In genomic region chr20:15045246-15045645, GRCh38 we compare ENCODE assay signal across 21 cellular contexts.
A peak's percentile ranks its signal among the peaks of the same experiment; 100 is the strongest.
DNase-seq lines count a peak whose midpoint lies in the region; ATAC-seq and TF ChIP-seq lines count a peak whose summit lies in the region.
"Had no signal": no experiment of that assay in that cellular context is flagged by ENCODE, and none has a peak within 500 bp of the region (broad histone marks: within the 10 kb centered on the region; RNA-seq: fewer than 3 reads in every experiment).

No MANE protein-coding gene starts in this region.

- no peak overlapping the region for H2AK5ac ChIP-seq in mesendoderm (ENCODE audit: low read length)

- intact Hi-C loops in testis (cut with DNase I; ENCODE audit: low total_unique reads): no loop called here

- no peak overlapping the region for H3K4me2 ChIP-seq in mesendoderm (ENCODE audit: low read length)

- H3K27ac ChIP-seq in RWPE2 (ENCODE audit: poor library complexity, severe bottlenecking) (peak overlapping the region; percentile 12), mesendoderm (ENCODE audit: low read depth, low read length) (no peak overlapping the region), testis (peak overlapping the region in 1 of 2 donors; percentile 8)
- H3K27ac ChIP-seq: SJSA1 had no signal

- H3K27me3 ChIP-seq in RWPE2 (ENCODE audit: insufficient read depth, poor library complexity, severe bottlenecking): no peaks in the 10 kb centered on the region
- H3K27me3 ChIP-seq in mesendoderm (ENCODE audit: insufficient read depth, low read length, poor library complexity): no peaks in the 10 kb centered on the region
- H3K27me3 ChIP-seq in testis: no peaks in the 10 kb centered on the region
- H3K27me3 ChIP-seq: BLaER1 treated with 17β-estradiol and CSF1 and Interleukin-3, amounts not matched to agents 10 nM and 100 nM; SJSA1 had no signal

- no peak overlapping the region for H3K23ac ChIP-seq in mesendoderm (ENCODE audit: low read length)

- H3K4ac ChIP-seq in mesendoderm (ENCODE audit: low read depth, low read length): no peak overlapping the region

- H2BK120ac ChIP-seq in mesendoderm (ENCODE audit: low read depth, low read length): no peak overlapping the region

- H3K4me3 ChIP-seq in RWPE2 (ENCODE audit: severe bottlenecking) (no peak overlapping the region), fibroblast of pulmonary artery (replicated peaks; ENCODE audit: low read depth, low read length) (no peak overlapping the region), mesendoderm (ENCODE audit: low read length) (no peak overlapping the region), testis (no peak overlapping the region)
- H3K4me3 ChIP-seq: BLaER1 treated with 17β-estradiol and CSF1 and Interleukin-3, amounts not matched to agents 10 nM and 100 nM; SJSA1 had no signal

- no peak overlapping the region for H4K5ac ChIP-seq in mesendoderm (ENCODE audit: low read length)

- no peak for TF ChIP-seq CTCF in RWPE2 (IDR thresholded peaks at IDR 0.05; ENCODE audit: poor library complexity, severe bottlenecking)
- TF ChIP-seq CTCF in fibroblast of pulmonary artery (IDR thresholded peaks at IDR 0.05; ENCODE audit: low read length, missing control alignments): no peak
- no peak for TF ChIP-seq CTCF in testis (IDR thresholded peaks at IDR 0.05)

- peaks cover 13% of the 10 kb centered on the region for H3K4me1 ChIP-seq in RWPE2 (ENCODE audit: insufficient read depth, poor library complexity, severe bottlenecking)
- H3K4me1 ChIP-seq in mesendoderm (ENCODE audit: control insufficient read depth, low read depth, low read length): no peaks in the 10 kb centered on the region
- H3K4me1 ChIP-seq in testis: no peaks in the 10 kb centered on the region
- H3K4me1 ChIP-seq: SJSA1 had no signal

- no CpG with 5 or more reads among the region's 4 CpGs for WGBS in mesendoderm (ENCODE audit: extremely low coverage, insufficient coverage, low lambda C conversion rate)
- WGBS in testis, 2 donors: 34 to 40% methylated on average over 4 of the region's 4 CpGs

- TF ChIP-seq POLR2A in testis (IDR thresholded peaks at IDR 0.05): no peak

- H3K18ac ChIP-seq in mesendoderm (ENCODE audit: low read length): no peak overlapping the region

- no peak overlapping the region for H3K56ac ChIP-seq in mesendoderm (ENCODE audit: low read length)

- no peaks in the 10 kb centered on the region for H3K9me3 ChIP-seq in RWPE2 (ENCODE audit: severe bottlenecking)
- H3K9me3 ChIP-seq in testis: no peaks in the 10 kb centered on the region

- peak overlapping the region; percentile 56 for H4K8ac ChIP-seq in mesendoderm (ENCODE audit: low read depth, low read length)

- H2BK15ac ChIP-seq in mesendoderm (replicated peaks; ENCODE audit: low read depth): no peak overlapping the region

- ATAC-seq in RWPE2 (ENCODE audit: low read depth) (peak; percentile 95), HG03442 (IDR thresholded peaks at IDR 0.05; ENCODE audit: unreplicated experiment) (no peak)
- ATAC-seq: activated CD4-positive, alpha-beta T cell treated with anti-CD3 and anti-CD28 coated beads for 36 hours; effector memory CD8-positive, alpha-beta T cell had no signal

- H3K9ac ChIP-seq in mesendoderm (ENCODE audit: low read length): no peak overlapping the region
- H3K9ac ChIP-seq: BLaER1 treated with 17β-estradiol and CSF1 and Interleukin-3, amounts not matched to agents 10 nM and 100 nM had no signal

- H3K79me2 ChIP-seq in mesendoderm (ENCODE audit: control insufficient read depth, insufficient read depth, low read length): no peaks in the 10 kb centered on the region

- no peak overlapping the region for H2BK5ac ChIP-seq in mesendoderm (ENCODE audit: low read length)

- H3K79me1 ChIP-seq in mesendoderm (ENCODE audit: low read length): no peaks in the 10 kb centered on the region

- no peaks in the 10 kb centered on the region for H3K36me3 ChIP-seq in RWPE2 (ENCODE audit: low read depth)
- H3K36me3 ChIP-seq in mesendoderm (ENCODE audit: control insufficient read depth, insufficient read depth, low read length): no peaks in the 10 kb centered on the region
- H3K36me3 ChIP-seq in testis (ENCODE audit: low read depth, missing control alignments): no peaks in the 10 kb centered on the region
- H3K36me3 ChIP-seq: BLaER1 treated with 17β-estradiol and CSF1 and Interleukin-3, amounts not matched to agents 10 nM and 100 nM; SJSA1 had no signal

- DNase-seq in RWPE2 (ENCODE audit: low spot score) (no peak), fibroblast of pulmonary artery (ENCODE audit: low read depth) (peak; percentile 78), mesendoderm (no peak), testis (peak; percentile 65), NCI-H1930 (lab: John Stamatoyannopoulos, UW) (no peak), middle frontal gyrus (ENCODE audit: extremely low spot score, low spot score) (no peak), inferior parietal cortex (ENCODE audit: extremely low spot score) (no peak)
- DNase-seq: activated CD4-positive, alpha-beta T cell treated with anti-CD3 and anti-CD28 coated beads for 36 hours; activated CD8-positive, alpha-beta memory T cell treated with anti-CD3 and anti-CD28 coated beads, Interleukin-2, amount 50 U/mL, for 48 hours; activated naive CD4-positive, alpha-beta T cell treated with anti-CD3 and anti-CD28 coated beads, Interleukin-2, amount 50 U/mL, for 16 hours; central memory CD4-positive, alpha-beta T cell; DMS53; effector memory CD8-positive, alpha-beta T cell; kidney; NCI-H1694; NCI-H510A; stimulated activated CD4-positive, alpha-beta T cell treated with anti-CD3 and anti-CD28 coated beads, Interleukin-1b, Interleukin-23, amount 100 ng/mL, for 48 hours; T1000 had no signal

Comparison
In these comparisons a context has a peak if more than half of its experiments do, and no peak if none do; other contexts are left out.
1. DNase-seq: peak in fibroblast of pulmonary artery (single experiment) and testis (single experiment); none in RWPE2 (single experiment), mesendoderm (single experiment), NCI-H1930 (0 of 2), middle frontal gyrus (single experiment) and inferior parietal cortex (single experiment).